ENCODE assay signal across 11 cellular contexts in the genomic region with DNA sequence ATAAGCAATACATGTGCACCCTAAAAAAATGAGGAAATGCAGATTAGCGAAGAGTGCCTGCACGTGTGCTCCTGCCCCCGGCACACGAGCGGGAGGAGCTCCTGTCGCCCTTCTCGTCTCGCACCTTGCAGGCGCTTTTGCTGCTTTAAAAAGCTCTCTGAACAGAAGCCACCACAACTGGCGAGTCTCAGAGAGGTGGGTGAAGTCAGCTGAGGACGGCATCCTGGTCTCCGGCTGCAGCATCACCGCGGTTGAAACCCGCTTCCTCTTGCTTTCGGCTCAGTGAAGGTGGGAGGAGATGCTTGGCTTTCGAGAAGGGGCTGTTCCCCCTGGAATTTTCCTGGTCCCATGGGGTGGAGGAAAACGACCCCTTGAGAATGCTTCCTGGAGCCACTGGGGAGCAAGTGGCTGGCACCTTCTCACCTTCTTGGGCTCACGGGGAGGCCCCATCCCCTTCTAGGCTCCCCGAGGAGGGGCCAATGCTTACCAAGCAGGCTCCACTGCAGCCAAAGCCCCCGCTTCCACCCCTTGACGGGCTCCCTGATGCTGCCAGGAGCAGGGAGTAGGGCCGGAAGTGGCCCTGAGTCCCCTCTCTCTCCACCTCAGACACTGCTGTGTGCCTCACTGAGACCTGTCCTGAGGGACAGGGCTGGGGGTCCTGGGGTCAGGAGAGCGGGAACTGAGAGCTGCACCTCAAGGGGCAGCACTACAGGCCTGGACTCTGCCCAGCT. TPM values are rescaled to one million over a fixed set of nuclear protein-coding genes. Genes with fewer than 3 reads are reported as not detected.
A peak's percentile ranks its signal among the peaks of the same experiment; 100 is the strongest.
DNase-seq lines count a peak whose midpoint lies in the region; FAIRE-seq and TF ChIP-seq lines count a peak whose summit lies in the region.
"Had no signal": no experiment of that assay in that cellular context is flagged by ENCODE, and none has a peak within 500 bp of the region (broad histone marks: within the 10 kb centered on the region; RNA-seq: fewer than 3 reads in every experiment).

No MANE protein-coding gene starts in this region.

- DNase-seq in CD1c-positive myeloid dendritic cell (ENCODE audit: extremely low spot score) (peak; percentile 65), OCI-LY7 (ENCODE audit: low spot score) (peak; percentile 78), small intestine (peak; percentile 62), SIG-M5 treated with dmso at 0.1 percent for 504 hours (lab: John Stamatoyannopoulos, UW; ENCODE audit: unreplicated experiment) (no peak), NCI-H2196 treated with DMSO at 0.1 percent for 48 hours (lab: John Stamatoyannopoulos, UW; ENCODE audit: unreplicated experiment) (no peak), NCI-H526 (lab: John Stamatoyannopoulos, UW) (no peak), colonic mucosa (no peak)
- DNase-seq in activated naive CD4-positive, alpha-beta T cell treated with Interleukin-2 at 50 U/mL for 16 hours, result peak; percentile 66
- DNase-seq: COR-L47 had no signal

- POLR2A ChIA-PET in OCI-LY7 (lab: Charles Lee), result interaction anchor here (1.0 kb wide), 1 partner anchor 9 kb away, joined by 3 read pairs; no protein-coding TSS in a partner anchor

- no peaks in the 10 kb centered on the region for H3K9me2 ChIP-seq in OCI-LY7 (ENCODE audit: insufficient read depth, low read length)

- WGBS in small intestine, 3 donors, result 58 to 77% (median 68%) methylated on average over 24 of the region's 24 CpGs

- no peaks in the 10 kb centered on the region for H3K36me3 ChIP-seq in OCI-LY7 (ENCODE audit: insufficient read depth, low read length)
- H3K36me3 ChIP-seq in small intestine (ENCODE audit: control insufficient read depth in 2 of 2, insufficient read depth in 2 of 2, low read length in 2 of 2), result peaks cover 0 to 3% of the 10 kb centered on the region in 2 donors
- H3K36me3 ChIP-seq in colonic mucosa, result no peaks in the 10 kb centered on the region
- H3K36me3 ChIP-seq: adrenal gland had no signal

- H3K4me1 ChIP-seq in OCI-LY7 (ENCODE audit: insufficient read depth, low read length, poor library complexity, severe bottlenecking), result peaks cover 24% of the 10 kb centered on the region
- no peaks in the 10 kb centered on the region for H3K4me1 ChIP-seq in small intestine (ENCODE audit: control insufficient read depth in 2 of 2, insufficient read depth in 1 of 2, low read depth in 1 of 2, low read length in 1 of 2)
- H3K4me1 ChIP-seq in colonic mucosa, result no peaks in the 10 kb centered on the region

- H3K9ac ChIP-seq in colonic mucosa (ENCODE audit: low read depth in 2 of 2, low read length in 2 of 2), result no peak overlapping the region

- H3K4me2 ChIP-seq in OCI-LY7 (ENCODE audit: low read length), result peak overlapping the region; percentile 31

- no TSS peak for BruUV-seq in OCI-LY7 (replicated peaks; lab: Mats Ljungman, UMichigan)

- H3K27ac ChIP-seq in OCI-LY7 (ENCODE audit: low read depth, low read length, poor library complexity, severe bottlenecking) (peak overlapping the region; percentile 38), small intestine (ENCODE audit: low read depth in 1 of 2, low read length in 1 of 2) (peak overlapping the region in 1 of 2 donors; percentile 45), colonic mucosa (no peak overlapping the region)
- H3K27ac ChIP-seq: adrenal gland had no signal

- CTCF ChIA-PET in OCI-LY7 (lab: Charles Lee; ENCODE audit: unreplicated experiment), result interaction anchor here (0.6 kb wide), 1 partner anchor 672 kb away, joined by 3 read pairs; the partner anchor contains the start of genes GRK4 and NOP14

- H3K79me2 ChIP-seq in OCI-LY7 (ENCODE audit: insufficient read depth, low read depth, low read length), result no peaks in the 10 kb centered on the region

- H3K9me3 ChIP-seq in OCI-LY7 (ENCODE audit: low read length) (no peaks in the 10 kb centered on the region), small intestine (ENCODE audit: control insufficient read depth, low read depth) (no peaks in the 10 kb centered on the region), colonic mucosa (no peaks in the 10 kb centered on the region)
- H3K9me3 ChIP-seq: adrenal gland had no signal

- FAIRE-seq in small intestine (lab: Jason Lieb, UNC), result no peak
- FAIRE-seq: keratinocyte had no signal

- no peaks in the 10 kb centered on the region for H4K20me1 ChIP-seq in OCI-LY7 (ENCODE audit: insufficient read depth, low read length)

- H2AFZ ChIP-seq in OCI-LY7 (ENCODE audit: low read length), result peak overlapping the region; percentile 83

- H3K27me3 ChIP-seq in small intestine (ENCODE audit: control insufficient read depth in 2 of 2, insufficient read depth in 2 of 2, low read length in 2 of 2), result no peaks in the 10 kb centered on the region
- no peaks in the 10 kb centered on the region for H3K27me3 ChIP-seq in colonic mucosa
- H3K27me3 ChIP-seq: adrenal gland had no signal

- no peak overlapping the region for H3K4me3 ChIP-seq in OCI-LY7 (ENCODE audit: low read depth, low read length, poor library complexity, severe bottlenecking)
- no peak overlapping the region for H3K4me3 ChIP-seq in small intestine (ENCODE audit: low read depth in 1 of 2, low read length in 2 of 2)
- H3K4me3 ChIP-seq in colonic mucosa, result no peak overlapping the region
- H3K4me3 ChIP-seq: adrenal gland had no signal

- TF ChIP-seq CTCF in OCI-LY7 (conservative IDR thresholded peaks at IDR 0.05; ENCODE audit: low read length) (no peak), colonic mucosa (IDR thresholded peaks at IDR 0.05) (no peak)

- intact Hi-C loops in OCI-LY7 (cut with micrococcal nuclease; ENCODE audit: unreplicated experiment) (loop anchor here (5.0 kb wide), 1 partner anchor 49 kb away; the partner anchor contains the start of genes HAUS3 and POLN), colonic mucosa (cut with DNase I) (no loop called here)

RNA-seq across cellular contexts. Expression of gene MXD4, which starts 29.2 kb away (rescaled TPM):
- 2.4 and 3.0 TPM in 2 replicates for total RNA-seq in OCI-LY7 (2014; rRNA removed; shearing (Covaris generic))
- total RNA-seq in OCI-LY7 (2022) (10.4 and 11.6 TPM in 2 replicates), colonic mucosa (10 to 100 TPM; 36.7 to 43.3 TPM)
- 10 to 100 TPM; 24.0 to 33.9 (median 31.5) TPM for polyA plus RNA-seq in small intestine

RNA-seq across cellular contexts. Expression of gene HAUS3, which starts 49.2 kb away (rescaled TPM):
- total RNA-seq in OCI-LY7 (2014; rRNA removed; shearing (Covaris generic)), result 15.9 and 20.1 TPM in 2 replicates
- total RNA-seq in OCI-LY7 (2022) (21.1 and 22.2 TPM in 2 replicates), colonic mucosa (10 to 100 TPM in 1 of 2 donors, 1 to 10 TPM in 1; 9.1 to 13.0 TPM)
- 1 to 10 TPM; 4.0 to 5.9 (median 4.3) TPM for polyA plus RNA-seq in small intestine

RNA-seq across cellular contexts. Expression of gene POLN, which starts 49.2 kb away (rescaled TPM):
- total RNA-seq in OCI-LY7 (2014; rRNA removed; shearing (Covaris generic)), result 2.7 and 4.4 TPM in 2 replicates
- total RNA-seq in OCI-LY7 (2022), result 3.5 and 4.0 TPM in 2 replicates
- polyA plus RNA-seq in small intestine, result 1 to 10 TPM in 1 of 3 donors, under 1 TPM in 2; 0.89 to 2.2 (median 0.98) TPM
- total RNA-seq in colonic mucosa, result 1 to 10 TPM; 1.6 to 2.8 TPM

Comparison
In these comparisons a context has a peak if more than half of its experiments do, and no peak if none do; other contexts are left out.
1. DNase-seq: peak in CD1c-positive myeloid dendritic cell (single experiment), OCI-LY7 (single experiment), activated naive CD4-positive, alpha-beta T cell treated with Interleukin-2 at 50 U/mL for 16 hours (single experiment) and small intestine (single experiment); none in SIG-M5 treated with dmso at 0.1 percent for 504 hours (single experiment), NCI-H2196 treated with DMSO at 0.1 percent for 48 hours (single experiment), NCI-H526 (0 of 2) and colonic mucosa (single experiment).